In the genomic region with DNA sequence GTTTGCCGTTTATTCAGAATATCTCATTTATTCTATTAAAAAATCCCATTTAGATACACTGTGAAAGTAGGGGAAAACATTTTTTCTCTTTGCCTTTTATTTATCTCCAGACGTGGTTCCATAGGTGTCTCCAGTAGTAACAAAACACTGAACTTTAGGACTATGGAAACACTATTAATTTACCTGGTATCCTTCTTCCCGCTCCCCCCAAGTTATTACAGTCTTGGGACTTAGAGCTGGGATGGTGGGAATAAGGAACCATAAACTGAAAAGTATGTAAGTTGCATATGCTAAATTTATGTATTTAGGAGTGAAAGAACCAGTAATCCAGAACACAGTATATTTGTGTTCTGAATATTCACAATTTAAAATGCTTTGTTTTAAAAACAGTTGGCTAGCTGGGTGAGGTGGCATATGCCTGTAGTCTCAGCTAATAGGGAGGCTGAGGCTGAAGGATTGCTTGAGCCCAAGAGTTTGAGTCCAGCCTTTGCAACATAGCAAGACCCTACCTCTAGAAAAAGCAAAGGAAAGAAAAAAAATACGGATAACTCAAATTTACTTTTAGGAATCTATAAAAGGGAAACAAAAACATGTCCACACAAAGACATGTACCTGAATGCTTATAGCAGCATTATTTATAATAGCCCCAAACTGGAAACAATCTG, we compare ENCODE assay signal across 11 cellular contexts. TPM values are rescaled to one million over a fixed set of nuclear protein-coding genes. Genes with fewer than 3 reads are reported as not detected.
DNase-seq lines count a peak whose midpoint lies in the region; ATAC-seq, FAIRE-seq and TF ChIP-seq lines count a peak whose summit lies in the region.
"Had no signal": no experiment of that assay in that cellular context is flagged by ENCODE, and none has a peak within 500 bp of the region (broad histone marks: within the 10 kb centered on the region; RNA-seq: fewer than 3 reads in every experiment).

No MANE protein-coding gene starts in this region.

- intact Hi-C loops in kidney (cut with DNase I) = no loop called here
- intact Hi-C loops in left colon (cut with DNase I, micrococcal nuclease) = no loop called here

- no peaks in the 10 kb centered on the region for H3K9me3 Mint-ChIP-seq in T-helper 2 cell treated with Interferon-gamma antibody and Interleukin-4, amounts not matched to agents 5 μg/mL and 100 μg/mL, for 36 hours
- H3K9me3 Mint-ChIP-seq in activated T-helper 17 cell treated with anti-CD3 and anti-CD28 coated beads, Interleukin-2, amount 50 U/mL, for 72 hours = no peaks in the 10 kb centered on the region
- H3K9me3 Mint-ChIP-seq: stimulated activated effector memory CD8-positive, alpha-beta T cell treated with anti-CD3 and anti-CD28 coated beads, Interleukin-12 subunit alpha, Interleukin-12 subunit beta, amount 100 ng/mL, for 72 hours had no signal

- H3K4me1 Mint-ChIP-seq in T-helper 2 cell treated with Interferon-gamma antibody and Interleukin-4, amounts not matched to agents 5 μg/mL and 100 μg/mL, for 36 hours (ENCODE audit: low read depth) = peaks cover 38% of the 10 kb centered on the region
- peaks cover 12% of the 10 kb centered on the region for H3K4me1 Mint-ChIP-seq in activated T-helper 17 cell treated with anti-CD3 and anti-CD28 coated beads, Interleukin-2, amount 50 U/mL, for 72 hours

- no peaks in the 10 kb centered on the region for H3K36me3 ChIP-seq in kidney (ENCODE audit: control insufficient read depth in 1 of 2, insufficient read depth in 2 of 2, low read length in 2 of 2)
- no peaks in the 10 kb centered on the region for H3K36me3 ChIP-seq in suprapubic skin

- no peaks in the 10 kb centered on the region for H3K9me3 ChIP-seq in kidney (ENCODE audit: control insufficient read depth in 1 of 2, low read length in 2 of 2)
- H3K9me3 ChIP-seq in suprapubic skin = no peaks in the 10 kb centered on the region

- H3K36me3 Mint-ChIP-seq in T-helper 2 cell treated with Interferon-gamma antibody and Interleukin-4, amounts not matched to agents 5 μg/mL and 100 μg/mL, for 36 hours (ENCODE audit: low read depth) = peaks cover 2% of the 10 kb centered on the region
- H3K36me3 Mint-ChIP-seq in activated T-helper 17 cell treated with anti-CD3 and anti-CD28 coated beads, Interleukin-2, amount 50 U/mL, for 72 hours (ENCODE audit: low read depth) = peaks cover 12% of the 10 kb centered on the region

- 79% methylated on average over 4 of the region's 4 CpGs for WGBS in suprapubic skin

- peak overlapping the region; percentile 24 for H3K4me3 Mint-ChIP-seq in T-helper 2 cell treated with Interferon-gamma antibody and Interleukin-4, amounts not matched to agents 5 μg/mL and 100 μg/mL, for 36 hours
- H3K4me3 Mint-ChIP-seq in activated T-helper 17 cell treated with anti-CD3 and anti-CD28 coated beads, Interleukin-2, amount 50 U/mL, for 72 hours = peak overlapping the region; percentile 33
- H3K4me3 Mint-ChIP-seq: GM23338 had no signal

- no peak overlapping the region for H3K9ac ChIP-seq in kidney (ENCODE audit: low read length in 2 of 2)

- peak overlapping the region; percentile 83 to 98 for H3K4me3 ChIP-seq in kidney (ENCODE audit: low read length in 2 of 2)
- peak overlapping the region; percentile 62 for H3K4me3 ChIP-seq in suprapubic skin
- H3K4me3 ChIP-seq: GM23338 had no signal

- H3K27me3 ChIP-seq in suprapubic skin = no peaks in the 10 kb centered on the region

- TF ChIP-seq EP300 in suprapubic skin (IDR thresholded peaks at IDR 0.05) = no peak

- TF ChIP-seq CTCF in kidney (IDR thresholded peaks at IDR 0.05; ENCODE audit: borderline replicate concordance, extremely low read depth, insufficient read depth) (no peak), suprapubic skin (IDR thresholded peaks at IDR 0.05) (no peak)

- no peak for ATAC-seq in activated T-helper 17 cell treated with anti-CD3 and anti-CD28 coated beads, Interleukin-2, amount 50 U/mL, for 72 hours (replicated peaks)
- no peak for ATAC-seq in left colon
- ATAC-seq: GM23338; stimulated activated effector memory CD8-positive, alpha-beta T cell treated with anti-CD3 and anti-CD28 coated beads, Interleukin-12 subunit alpha, Interleukin-12 subunit beta, amount 100 ng/mL, for 72 hours had no signal

- H3K4me1 ChIP-seq in kidney (ENCODE audit: control insufficient read depth in 1 of 2, insufficient read depth in 1 of 2, low read depth in 1 of 2, low read length in 2 of 2) = peaks cover 0 to 11% of the 10 kb centered on the region in 2 donors
- H3K4me1 ChIP-seq in suprapubic skin = peaks cover 40% of the 10 kb centered on the region

- DNase-seq in T-helper 2 cell treated with Interferon-gamma antibody and Interleukin-4, amounts not matched to agents 5 μg/mL and 100 μg/mL, for 36 hours (ENCODE audit: low spot score) = no peak
- DNase-seq in T-helper 2 cell (no peak), kidney (no peak), suprapubic skin (ENCODE audit: low spot score in 2 of 2) (no peak), COLO668 (lab: John Stamatoyannopoulos, UW; ENCODE audit: unreplicated experiment) (no peak), left colon (no peak), DMS153 treated with DMSO at 0.1 percent for 48 hours (lab: John Stamatoyannopoulos, UW; ENCODE audit: unreplicated experiment) (no peak)
- DNase-seq: 8988T had no signal

- no peak for FAIRE-seq in kidney (lab: Jason Lieb, UNC)

- peaks cover 3% of the 10 kb centered on the region for H3K27me3 Mint-ChIP-seq in T-helper 2 cell treated with Interferon-gamma antibody and Interleukin-4, amounts not matched to agents 5 μg/mL and 100 μg/mL, for 36 hours (ENCODE audit: low read depth)
- H3K27me3 Mint-ChIP-seq in activated T-helper 17 cell treated with anti-CD3 and anti-CD28 coated beads, Interleukin-2, amount 50 U/mL, for 72 hours = no peaks in the 10 kb centered on the region

- TF ChIP-seq POLR2A in suprapubic skin (IDR thresholded peaks at IDR 0.05) = no peak

- H3K27ac ChIP-seq in kidney (ENCODE audit: low read depth in 2 of 2, low read length in 2 of 2) = no peak overlapping the region
- no peak overlapping the region for H3K27ac ChIP-seq in suprapubic skin

- H3K27ac Mint-ChIP-seq in T-helper 2 cell treated with Interferon-gamma antibody and Interleukin-4, amounts not matched to agents 5 μg/mL and 100 μg/mL, for 36 hours = no peak overlapping the region
- no peak overlapping the region for H3K27ac Mint-ChIP-seq in activated T-helper 17 cell treated with anti-CD3 and anti-CD28 coated beads, Interleukin-2, amount 50 U/mL, for 72 hours
- H3K27ac Mint-ChIP-seq: GM23338; stimulated activated effector memory CD8-positive, alpha-beta T cell treated with anti-CD3 and anti-CD28 coated beads, Interleukin-12 subunit alpha, Interleukin-12 subunit beta, amount 100 ng/mL, for 72 hours had no signal

RNA-seq across cellular contexts. Expression of gene DNAJB4, which starts 3.1 kb away (rescaled TPM):
- total RNA-seq in activated T-helper 17 cell treated with anti-CD3 and anti-CD28 coated beads, Interleukin-2, amount 50 U/mL, for 72 hours = 10 to 100 TPM; 10.8 to 32.6 TPM
- total RNA-seq in kidney (34.7 TPM), suprapubic skin (10 to 100 TPM; 16.8 to 30.2 (median 24.9) TPM), left colon (10 to 100 TPM; 10.5 to 15.9 TPM)
- polyA plus RNA-seq in kidney (ENCODE audit: insufficient read depth, low read depth, low replicate concordance) = 17.0 TPM

RNA-seq across cellular contexts. Expression of gene FUBP1, which starts 28.9 kb away (rescaled TPM):
- 100 to 1,000 TPM; 183 to 194 TPM for total RNA-seq in activated T-helper 17 cell treated with anti-CD3 and anti-CD28 coated beads, Interleukin-2, amount 50 U/mL, for 72 hours
- 151 TPM for total RNA-seq in kidney
- polyA plus RNA-seq in kidney (ENCODE audit: insufficient read depth, low read depth, low replicate concordance) = 63.7 TPM
- total RNA-seq in suprapubic skin = 100 to 1,000 TPM in 1 of 4 donors, 10 to 100 TPM in 3; 57.9 to 178 (median 68.5) TPM
- 10 to 100 TPM; 78.0 to 94.7 TPM for total RNA-seq in left colon

RNA-seq across cellular contexts. Expression of gene GIPC2, which starts 38.0 kb away (rescaled TPM):
- total RNA-seq in activated T-helper 17 cell treated with anti-CD3 and anti-CD28 coated beads, Interleukin-2, amount 50 U/mL, for 72 hours = under 1 TPM; 0.35 to 0.50 TPM
- total RNA-seq in kidney = 10.7 TPM
- polyA plus RNA-seq in kidney (ENCODE audit: insufficient read depth, low read depth, low replicate concordance) = 20.3 TPM
- total RNA-seq in suprapubic skin = 1 to 10 TPM; 4.2 to 5.9 (median 4.5) TPM
- 10 to 100 TPM; 30.5 to 32.4 TPM for total RNA-seq in left colon
